In the genomic region with DNA sequence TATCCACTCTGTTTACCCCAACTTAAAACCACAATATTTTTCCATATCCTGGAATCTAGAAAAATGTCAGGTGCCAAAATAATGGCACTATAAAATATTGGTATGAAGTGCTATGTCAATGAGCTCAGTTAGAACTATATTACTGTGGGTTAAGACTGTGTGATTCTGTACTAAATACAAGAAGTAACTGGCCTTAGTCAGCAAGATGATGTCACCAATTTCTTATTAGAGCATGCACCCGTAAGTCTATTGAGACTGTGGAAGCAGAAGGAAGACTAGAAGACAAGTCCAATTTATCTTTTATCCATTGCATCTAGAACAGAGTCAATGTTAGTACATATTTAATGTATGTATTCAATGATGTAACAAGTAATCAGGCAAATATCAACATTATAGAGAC, we compare ENCODE assay signal across 20 cellular contexts. TPM values are rescaled to one million over a fixed set of nuclear protein-coding genes. Genes with fewer than 3 reads are reported as not detected.
DNase-seq lines count a peak whose midpoint lies in the region; TF ChIP-seq lines count a peak whose summit lies in the region.
"Had no signal": no experiment of that assay in that cellular context is flagged by ENCODE, and none has a peak within 500 bp of the region (broad histone marks: within the 10 kb centered on the region; RNA-seq: fewer than 3 reads in every experiment).

No MANE protein-coding gene starts in this region.

- peak; percentile 24 for DNase-seq in ELR (ENCODE audit: low read depth)
- peak; percentile 2 for DNase-seq in MV-4-11 (lab: John Stamatoyannopoulos, UW)
- DNase-seq in epithelial cell of esophagus (ENCODE audit: low read depth): peak; percentile 41
- DNase-seq in nephron progenitor cell: no peak
- no peak for DNase-seq in HFFc6
- no peak for DNase-seq in NCI-H1417 (lab: John Stamatoyannopoulos, UW)
- DNase-seq in MCF 10A (ENCODE audit: unreplicated experiment): no peak
- DNase-seq: activated effector memory CD4-positive, alpha-beta T cell treated with Interleukin-2 at 50 U/mL for 16 hours; Calu3; cerebellar nuclear complex; effector CD8-positive, alpha-beta T cell; esophagus squamous epithelium; immature natural killer cell; NCI-H1694; NCI-H2171 treated with DMSO at 0.1 percent for 48 hours; NCI-H69; retina; upper lobe of right lung had no signal

- H3K36me3 Mint-ChIP-seq in nephron progenitor cell (ENCODE audit: low read depth) (peaks cover 68% of the 10 kb centered on the region), HFFc6 (ENCODE audit: low read depth) (peaks cover 16% of the 10 kb centered on the region), MCF 10A (ENCODE audit: insufficient read depth, unreplicated experiment) (peaks cover 28% of the 10 kb centered on the region)

- H3K27me3 Mint-ChIP-seq in nephron progenitor cell (ENCODE audit: low read depth, poor library complexity): no peaks in the 10 kb centered on the region
- H3K27me3 Mint-ChIP-seq in HFFc6 (ENCODE audit: insufficient read depth): no peaks in the 10 kb centered on the region
- no peaks in the 10 kb centered on the region for H3K27me3 Mint-ChIP-seq in MCF 10A (ENCODE audit: insufficient read depth, unreplicated experiment)

- POLR2A ChIA-PET in MCF 10A (lab: Yijun Ruan, JAX): interaction anchor here (0.6 kb wide), 1 partner anchor 146 kb away, joined by 4 read pairs; no protein-coding TSS in a partner anchor

- no peak for TF ChIP-seq CTCF in epithelial cell of esophagus (IDR thresholded peaks at IDR 0.05; ENCODE audit: insufficient read depth, low read depth, low read length, missing control alignments)
- TF ChIP-seq CTCF in nephron progenitor cell (IDR thresholded peaks at IDR 0.05): no peak
- no peak for TF ChIP-seq CTCF in HFFc6 (IDR thresholded peaks at IDR 0.05)
- no peak for TF ChIP-seq CTCF in MCF 10A (IDR thresholded peaks at IDR 0.05; ENCODE audit: unreplicated experiment)

- H3K27ac Mint-ChIP-seq in nephron progenitor cell: peak overlapping the region; percentile 3
- H3K27ac Mint-ChIP-seq in HFFc6: no peak overlapping the region
- no peak overlapping the region for H3K27ac Mint-ChIP-seq in MCF 10A (ENCODE audit: low read depth, unreplicated experiment)

- H3K4me3 Mint-ChIP-seq in nephron progenitor cell (no peak overlapping the region), HFFc6 (no peak overlapping the region), MCF 10A (ENCODE audit: unreplicated experiment) (no peak overlapping the region)
- H3K4me3 Mint-ChIP-seq: immature natural killer cell had no signal

- no TSS peak for BruUV-seq in MCF 10A (replicated peaks; lab: Mats Ljungman, UMichigan)

- H3K9me3 Mint-ChIP-seq in nephron progenitor cell: peaks cover 5% of the 10 kb centered on the region
- H3K9me3 Mint-ChIP-seq in HFFc6: no peaks in the 10 kb centered on the region
- H3K9me3 Mint-ChIP-seq in MCF 10A (ENCODE audit: unreplicated experiment): peaks cover 7% of the 10 kb centered on the region
- H3K9me3 Mint-ChIP-seq: immature natural killer cell had no signal

- CTCF ChIA-PET in MCF 10A (lab: Yijun Ruan, JAX): no interaction called here

- intact Hi-C loops in MCF 10A (cut with micrococcal nuclease): no loop called here

- H3K4me1 Mint-ChIP-seq in nephron progenitor cell (no peaks in the 10 kb centered on the region), HFFc6 (ENCODE audit: low read depth) (peaks cover 8% of the 10 kb centered on the region), MCF 10A (ENCODE audit: insufficient read depth, unreplicated experiment) (no peaks in the 10 kb centered on the region)
- H3K4me1 Mint-ChIP-seq: immature natural killer cell had no signal

- H3K4me3 ChIP-seq in epithelial cell of esophagus (ENCODE audit: low read length): no peak overlapping the region
- H3K4me3 ChIP-seq: BLaER1, esophagus squamous epithelium, upper lobe of right lung had no signal

RNA-seq across cellular contexts. Expression of a gene that starts 25.0 kb away (rescaled TPM):
- 10 to 100 TPM; 14.2 to 17.9 (median 16.3) TPM for total RNA-seq in HFFc6 (2021; fragmentation: NEBNext Ultra II Directional; extraction: Animal tissue kit (Norgen Biotek cat#: 25700))
- total RNA-seq in MCF 10A (2022): 25.8 and 28.8 TPM in 2 replicates

RNA-seq across cellular contexts. Expression of a gene that starts 39.2 kb away (rescaled TPM):
- under 1 TPM; 0.14 to 0.29 (median 0.21) TPM for total RNA-seq in HFFc6 (2021; fragmentation: NEBNext Ultra II Directional; extraction: Animal tissue kit (Norgen Biotek cat#: 25700))
- total RNA-seq in MCF 10A (2022): 0.72 and 1.0 TPM in 2 replicates
- total RNA-seq: Right ventricle myocardium inferior had no signal

Comparison
In these comparisons a context has a peak if more than half of its experiments do, and no peak if none do; other contexts are left out.
1. DNase-seq: peak in ELR (single experiment), MV-4-11 (single experiment) and epithelial cell of esophagus (single experiment); none in nephron progenitor cell (single experiment), HFFc6 (single experiment), NCI-H1417 (0 of 3) and MCF 10A (single experiment).